Comparison of ENCODE assay signal across 7 cellular contexts in the genomic region with DNA sequence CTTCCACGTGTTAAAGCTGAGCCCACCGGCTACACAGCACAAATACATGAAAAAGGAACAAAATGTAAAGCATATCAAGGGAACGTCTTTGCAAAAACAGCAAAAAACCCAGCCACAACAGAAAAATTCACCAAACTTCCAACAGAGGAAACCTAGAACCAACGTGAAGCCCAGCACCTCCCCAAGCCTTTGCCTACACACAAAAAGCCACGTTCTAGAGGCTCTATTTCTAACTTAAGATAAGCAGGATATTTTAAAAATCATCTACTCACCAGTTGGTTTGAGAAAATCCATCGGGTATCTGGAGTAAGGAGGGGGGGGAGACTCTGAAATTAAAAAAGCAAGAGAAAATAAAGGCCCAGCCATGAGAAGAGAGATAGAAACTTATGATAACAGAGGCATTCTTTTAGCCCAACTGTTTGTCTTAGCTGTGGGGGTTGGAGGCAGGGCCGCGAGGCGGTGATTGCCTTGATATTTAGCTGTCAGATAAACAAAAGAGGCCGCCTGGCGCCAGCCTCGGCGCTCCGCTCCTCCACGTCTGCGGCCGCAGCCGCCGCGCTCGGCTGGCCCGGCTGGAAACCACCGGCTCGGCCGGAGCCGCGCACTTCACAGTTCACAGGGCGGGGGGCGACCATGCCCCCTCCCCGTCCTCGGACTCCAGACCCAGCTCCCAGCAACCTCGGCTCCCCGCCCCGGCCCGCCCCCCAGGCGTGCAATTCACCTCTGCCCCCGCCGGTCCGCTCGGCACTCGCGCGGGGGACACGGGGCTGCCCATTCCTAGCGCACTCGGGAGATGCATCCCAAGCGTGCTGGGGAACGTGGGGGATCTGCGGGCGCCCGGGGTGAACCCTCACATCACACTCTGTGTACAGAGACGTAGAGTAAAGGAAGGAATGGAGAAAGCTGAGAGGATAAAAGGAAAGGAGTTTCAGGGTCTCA. TPM values are rescaled to one million over a fixed set of nuclear protein-coding genes. Genes with fewer than 3 reads are reported as not detected.
DNase-seq lines count a peak whose midpoint lies in the region; TF ChIP-seq lines count a peak whose summit lies in the region.

No MANE protein-coding gene starts in this region.

- TF ChIP-seq CTCF in endodermal cell (conservative IDR thresholded peaks at IDR 0.05) (peak; percentile 9), transverse colon (IDR thresholded peaks at IDR 0.05) (no peak)

- no peaks in the 10 kb centered on the region for H3K27me3 ChIP-seq in endodermal cell (ENCODE audit: control insufficient read depth, insufficient read depth, low read length, poor library complexity, severe bottlenecking)
- no peaks in the 10 kb centered on the region for H3K27me3 ChIP-seq in transverse colon

- peak overlapping the region; percentile 93 for H3K4me3 Mint-ChIP-seq in activated CD4-positive, alpha-beta T cell treated with anti-CD3 and anti-CD28 coated beads, Interleukin-2, amount 10 ng/mL, durations not matched to agents 7 days and 5 days
- H3K4me3 Mint-ChIP-seq in endodermal cell: peak overlapping the region; percentile 99

- H3K27ac Mint-ChIP-seq in activated CD4-positive, alpha-beta T cell treated with anti-CD3 and anti-CD28 coated beads, Interleukin-2, amount 10 ng/mL, durations not matched to agents 7 days and 5 days: peak overlapping the region; percentile 86
- peak overlapping the region; percentile 92 for H3K27ac Mint-ChIP-seq in endodermal cell

- H3K36me3 ChIP-seq in endodermal cell (ENCODE audit: control insufficient read depth, insufficient read depth, low read length): peaks cover 63% of the 10 kb centered on the region
- no peaks in the 10 kb centered on the region for H3K36me3 ChIP-seq in transverse colon

- in situ Hi-C loops in transverse colon (cut with MboI; ENCODE audit: low pct_ligation_motif_present in 1 of 4, low pct_unique_long_range_greater_than_20kb in 1 of 4, low sequenced_read_pairs in 3 of 4): no loop called here

- CTCF ChIA-PET in activated CD4-positive, alpha-beta T cell treated with anti-CD3 and anti-CD28 coated beads, Interleukin-2, amount 10 ng/mL, durations not matched to agents 7 days and 5 days (lab: Charles Lee): interaction anchor here (1.3 to 1.6 kb wide), 2 partner anchors 10 to 22 kb away, joined by 5 to 7 read pairs; no protein-coding TSS in a partner anchor

- no peaks in the 10 kb centered on the region for H3K9me3 Mint-ChIP-seq in activated CD4-positive, alpha-beta T cell treated with anti-CD3 and anti-CD28 coated beads, Interleukin-2, amount 10 ng/mL, durations not matched to agents 7 days and 5 days
- H3K9me3 Mint-ChIP-seq in endodermal cell: no peaks in the 10 kb centered on the region

- WGBS in endodermal cell (ENCODE audit: insufficient coverage in 1 of 2, insufficient read length in 1 of 2), 2 experiments: 1% methylated on average over 23 to 52 of the region's 52 CpGs
- 1 to 4% methylated on average over 12 to 49 of the region's 52 CpGs for WGBS in transverse colon (ENCODE audit: low coverage in 1 of 2), 2 donors

- TF ChIP-seq EP300 in transverse colon (IDR thresholded peaks at IDR 0.05; ENCODE audit: low read depth): no peak

- intact Hi-C loops in transverse colon (cut with DNase I; ENCODE audit: low total_unique reads): loop anchor here (10.0 kb wide), 1 partner anchor 164 kb away; no protein-coding TSS in a partner anchor

- H3K4me1 ChIP-seq in endodermal cell (ENCODE audit: control insufficient read depth, insufficient read depth, low read length): peaks cover 19% of the 10 kb centered on the region
- H3K4me1 ChIP-seq in transverse colon: peaks cover 28 to 60% (median 54%) of the 10 kb centered on the region in 4 donors

- TF ChIP-seq POLR2A in GM15510 (IDR thresholded peaks at IDR 0.05; ENCODE audit: borderline replicate concordance, extremely low read depth, insufficient read length): peak; percentile 38
- peak; percentile 10 for TF ChIP-seq POLR2A in transverse colon (IDR thresholded peaks at IDR 0.05)

- H3K9me3 ChIP-seq in endodermal cell (ENCODE audit: control insufficient read depth, low read length) (no peaks in the 10 kb centered on the region), transverse colon (no peaks in the 10 kb centered on the region)

- no peaks in the 10 kb centered on the region for H3K27me3 Mint-ChIP-seq in activated CD4-positive, alpha-beta T cell treated with anti-CD3 and anti-CD28 coated beads, Interleukin-2, amount 10 ng/mL, durations not matched to agents 7 days and 5 days
- peaks cover 2% of the 10 kb centered on the region for H3K27me3 Mint-ChIP-seq in endodermal cell (ENCODE audit: insufficient read depth)

- peak overlapping the region; percentile 82 for H3K9ac ChIP-seq in endodermal cell (ENCODE audit: extremely low read depth, low read length, poor library complexity, severe bottlenecking)

- peak overlapping the region; percentile 99 for H3K4me3 ChIP-seq in endodermal cell (ENCODE audit: low read length)
- H3K4me3 ChIP-seq in transverse colon: peak overlapping the region; percentile 71 to 92 (median 78)

- H3K4me1 Mint-ChIP-seq in activated CD4-positive, alpha-beta T cell treated with anti-CD3 and anti-CD28 coated beads, Interleukin-2, amount 10 ng/mL, durations not matched to agents 7 days and 5 days: peaks cover 57% of the 10 kb centered on the region
- H3K4me1 Mint-ChIP-seq in endodermal cell: peaks cover 51% of the 10 kb centered on the region

- H3K27ac ChIP-seq in endodermal cell (ENCODE audit: low read depth, low read length): peak overlapping the region; percentile 64
- H3K27ac ChIP-seq in transverse colon: peak overlapping the region; percentile 98 to 100 (median 98)

- DNase-seq in NCI-H1105 (lab: John Stamatoyannopoulos, UW): peak; percentile 63
- DNase-seq in activated CD4-positive, alpha-beta T cell treated with anti-CD3 and anti-CD28 coated beads, Interleukin-2, amount 10 ng/mL, durations not matched to agents 7 days and 5 days: peak; percentile 58
- DNase-seq in endodermal cell: peak; percentile 86
- DNase-seq in midbrain (lab: John Stamatoyannopoulos, UW): peak; percentile 62
- peak; percentile 70 for DNase-seq in transverse colon
- no peak for DNase-seq in SHP77 treated with DMSO at 0.1 percent for 48 hours (lab: John Stamatoyannopoulos, UW)

- H3K36me3 Mint-ChIP-seq in activated CD4-positive, alpha-beta T cell treated with anti-CD3 and anti-CD28 coated beads, Interleukin-2, amount 10 ng/mL, durations not matched to agents 7 days and 5 days (ENCODE audit: low read depth): peaks cover 63% of the 10 kb centered on the region
- H3K36me3 Mint-ChIP-seq in endodermal cell (ENCODE audit: low read depth): peaks cover 63% of the 10 kb centered on the region

- POLR2A ChIA-PET in activated CD4-positive, alpha-beta T cell treated with anti-CD3 and anti-CD28 coated beads, Interleukin-2, amount 10 ng/mL, durations not matched to agents 7 days and 5 days (lab: Charles Lee): interaction anchor here (0.6 kb wide), 1 partner anchor 25 kb away, joined by 3 read pairs; no protein-coding TSS in a partner anchor

RNA-seq across cellular contexts. Expression of a gene that starts 2.4 kb away (rescaled TPM):
- 10 to 100 TPM; 19.5 to 21.7 TPM for total RNA-seq in activated CD4-positive, alpha-beta T cell treated with anti-CD3 and anti-CD28 coated beads, Interleukin-2, amount 10 ng/mL, durations not matched to agents 7 days and 5 days
- total RNA-seq in endodermal cell (10 to 100 TPM; 52.4 to 67.4 TPM), transverse colon (100 to 1,000 TPM in 1 of 4 donors, 10 to 100 TPM in 3; 76.0 to 199 (median 77.1) TPM)
- polyA plus RNA-seq in endodermal cell (2013, experiment 1 of 2): 16.5 TPM
- polyA plus RNA-seq in endodermal cell (2013, experiment 2 of 2): 16.2 TPM
